Comparison of ENCODE assay signal across 24 cellular contexts in the genomic region with DNA sequence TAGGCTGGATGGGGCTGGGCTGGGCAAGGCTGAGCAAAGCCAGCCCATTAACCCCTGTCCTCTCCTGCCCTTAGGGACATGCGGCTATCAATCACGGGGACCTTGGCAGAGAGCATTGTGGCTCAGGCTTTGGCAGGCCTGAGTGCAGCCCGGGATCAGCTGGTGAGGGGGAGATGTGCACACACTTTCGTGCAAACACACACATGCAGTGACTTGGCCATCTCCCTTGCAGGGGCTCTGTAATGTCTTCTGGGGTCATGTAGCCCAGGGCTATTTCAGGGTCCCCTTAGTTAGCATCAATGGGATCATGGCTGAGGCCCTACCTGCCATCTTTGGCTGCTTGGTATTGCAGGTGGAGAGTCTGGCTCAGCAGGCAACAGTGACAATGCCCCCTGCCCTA. TPM values are rescaled to one million over a fixed set of nuclear protein-coding genes. Genes with fewer than 3 reads are reported as not detected.
DNase-seq lines count a peak whose midpoint lies in the region; ATAC-seq, FAIRE-seq and TF ChIP-seq lines count a peak whose summit lies in the region.
"Had no signal": no experiment of that assay in that cellular context is flagged by ENCODE, and none has a peak within 500 bp of the region (broad histone marks: within the 10 kb centered on the region; RNA-seq: fewer than 3 reads in every experiment).

No MANE protein-coding gene starts in this region.

- H3K4me1 Mint-ChIP-seq in activated T-cell treated with anti-CD3 and anti-CD28 coated beads, Interleukin-2, amount 50 U/mL, for 24 hours (ENCODE audit: low read depth): peaks cover 13% of the 10 kb centered on the region
- H3K4me1 Mint-ChIP-seq in T-cell (peaks cover 4 to 18% (median 14%) of the 10 kb centered on the region in 3 donors), memory B cell (peaks cover 9% of the 10 kb centered on the region)
- peaks cover 14% of the 10 kb centered on the region for H3K4me1 Mint-ChIP-seq in stimulated activated memory B cell treated with anti-CD40 and anti-IgM and Interleukin-4, amounts not matched to agents 10 μg/mL and 1 μg/mL and 100 μg/mL, for 72 hours
- H3K4me1 Mint-ChIP-seq in stimulated activated naive CD8-positive, alpha-beta T cell treated with anti-CD3 and anti-CD28 coated beads, Interleukin-15, amount 100 ng/mL, for 72 hours: peaks cover 23% of the 10 kb centered on the region

- no peak for DNase-seq in activated T-cell treated with anti-CD3 and anti-CD28 coated beads, Interleukin-2, amount 50 U/mL, for 24 hours
- no peak for DNase-seq in activated T-cell treated with anti-CD3 and anti-CD28 coated beads, Interleukin-2, amount 50 U/mL, for 1 hour
- DNase-seq in T-cell (no peak), memory B cell (ENCODE audit: low spot score in 2 of 2) (no peak), H54 (ENCODE audit: insufficient read length, low spot score) (no peak)
- no peak for DNase-seq in stimulated activated naive CD8-positive, alpha-beta T cell treated with anti-CD3 and anti-CD28 coated beads, Interleukin-15, amount 100 ng/mL, for 72 hours
- DNase-seq: activated naive CD8-positive, alpha-beta T cell treated with anti-CD3 and anti-CD28 coated beads, Interleukin-2, amount 10 ng/mL, durations not matched to agents 7 days and 5 days; body of pancreas; colonic mucosa; effector memory CD8-positive, alpha-beta T cell; hippocampal formation; KBM-7; NCI-H2171 treated with DMSO at 0.1 percent for 48 hours; NCI-H526; occipital lobe; RPMI8226; stimulated activated CD4-positive, alpha-beta T cell treated with anti-CD3 and anti-CD28 coated beads, Interleukin-4, amount 100 ng/mL, for 4 hours; upper lobe of right lung had no signal

- TF ChIP-seq POLR2A in H54 (IDR thresholded peaks at IDR 0.05; ENCODE audit: low read depth, low read length): no peak

- no peak for FAIRE-seq in H54 (lab: Jason Lieb, UNC)
- FAIRE-seq: D721Med, frontal cortex, islet of Langerhans had no signal

- POLR2A ChIA-PET in T-cell (lab: Charles Lee): no interaction called here

- no peaks in the 10 kb centered on the region for H3K9me3 Mint-ChIP-seq in activated T-cell treated with anti-CD3 and anti-CD28 coated beads, Interleukin-2, amount 50 U/mL, for 24 hours
- no peaks in the 10 kb centered on the region for H3K9me3 Mint-ChIP-seq in T-cell
- no peaks in the 10 kb centered on the region for H3K9me3 Mint-ChIP-seq in memory B cell
- no peaks in the 10 kb centered on the region for H3K9me3 Mint-ChIP-seq in stimulated activated memory B cell treated with anti-CD40 and anti-IgM and Interleukin-4, amounts not matched to agents 10 μg/mL and 1 μg/mL and 100 μg/mL, for 72 hours
- H3K9me3 Mint-ChIP-seq in stimulated activated naive CD8-positive, alpha-beta T cell treated with anti-CD3 and anti-CD28 coated beads, Interleukin-15, amount 100 ng/mL, for 72 hours: no peaks in the 10 kb centered on the region
- H3K9me3 Mint-ChIP-seq: activated naive CD8-positive, alpha-beta T cell treated with anti-CD3 and anti-CD28 coated beads, Interleukin-2, amount 10 ng/mL, durations not matched to agents 7 days and 5 days; effector memory CD8-positive, alpha-beta T cell had no signal

- H3K27me3 Mint-ChIP-seq in activated T-cell treated with anti-CD3 and anti-CD28 coated beads, Interleukin-2, amount 50 U/mL, for 24 hours: no peaks in the 10 kb centered on the region
- H3K27me3 Mint-ChIP-seq in T-cell (no peaks in the 10 kb centered on the region), memory B cell (no peaks in the 10 kb centered on the region)
- H3K27me3 Mint-ChIP-seq in stimulated activated memory B cell treated with anti-CD40 and anti-IgM and Interleukin-4, amounts not matched to agents 10 μg/mL and 1 μg/mL and 100 μg/mL, for 72 hours: no peaks in the 10 kb centered on the region
- H3K27me3 Mint-ChIP-seq in stimulated activated naive CD8-positive, alpha-beta T cell treated with anti-CD3 and anti-CD28 coated beads, Interleukin-15, amount 100 ng/mL, for 72 hours: no peaks in the 10 kb centered on the region
- H3K27me3 Mint-ChIP-seq: activated naive CD8-positive, alpha-beta T cell treated with anti-CD3 and anti-CD28 coated beads, Interleukin-2, amount 10 ng/mL, durations not matched to agents 7 days and 5 days; effector memory CD8-positive, alpha-beta T cell had no signal

- CTCF ChIA-PET in T-cell (lab: Charles Lee): no interaction called here

- H3K36me3 Mint-ChIP-seq in activated T-cell treated with anti-CD3 and anti-CD28 coated beads, Interleukin-2, amount 50 U/mL, for 24 hours (ENCODE audit: low read depth): peaks cover 78% of the 10 kb centered on the region
- peaks cover 38% of the 10 kb centered on the region for H3K36me3 Mint-ChIP-seq in T-cell
- H3K36me3 Mint-ChIP-seq in memory B cell: peaks cover 23% of the 10 kb centered on the region
- H3K36me3 Mint-ChIP-seq in stimulated activated memory B cell treated with anti-CD40 and anti-IgM and Interleukin-4, amounts not matched to agents 10 μg/mL and 1 μg/mL and 100 μg/mL, for 72 hours: peaks cover 57% of the 10 kb centered on the region

- ATAC-seq in T-cell (replicated peaks in 1 of 4): no peak
- ATAC-seq in memory B cell (ENCODE audit: low read depth): no peak
- no peak for ATAC-seq in stimulated activated memory B cell treated with anti-CD40 and anti-IgM and Interleukin-4, amounts not matched to agents 10 μg/mL and 1 μg/mL and 100 μg/mL, for 72 hours
- no peak for ATAC-seq in stimulated activated naive CD8-positive, alpha-beta T cell treated with anti-CD3 and anti-CD28 coated beads, Interleukin-15, amount 100 ng/mL, for 72 hours
- no peak for ATAC-seq in HG03521 (IDR thresholded peaks at IDR 0.05; ENCODE audit: unreplicated experiment)
- ATAC-seq: activated CD4-positive, CD25-positive, alpha-beta regulatory T cell treated with anti-CD3 and anti-CD28 coated beads, Interleukin-2, amount 50 U/mL, for 24 hours; effector memory CD8-positive, alpha-beta T cell had no signal

- no peak overlapping the region for H3K4me3 Mint-ChIP-seq in activated T-cell treated with anti-CD3 and anti-CD28 coated beads, Interleukin-2, amount 50 U/mL, for 24 hours
- H3K4me3 Mint-ChIP-seq in T-cell (no peak overlapping the region), memory B cell (no peak overlapping the region)
- no peak overlapping the region for H3K4me3 Mint-ChIP-seq in stimulated activated memory B cell treated with anti-CD40 and anti-IgM and Interleukin-4, amounts not matched to agents 10 μg/mL and 1 μg/mL and 100 μg/mL, for 72 hours
- H3K4me3 Mint-ChIP-seq in stimulated activated naive CD8-positive, alpha-beta T cell treated with anti-CD3 and anti-CD28 coated beads, Interleukin-15, amount 100 ng/mL, for 72 hours: no peak overlapping the region
- H3K4me3 Mint-ChIP-seq: activated naive CD8-positive, alpha-beta T cell treated with anti-CD3 and anti-CD28 coated beads, Interleukin-2, amount 10 ng/mL, durations not matched to agents 7 days and 5 days; effector memory CD8-positive, alpha-beta T cell had no signal

- H3K27ac Mint-ChIP-seq in activated T-cell treated with anti-CD3 and anti-CD28 coated beads, Interleukin-2, amount 50 U/mL, for 24 hours: peak overlapping the region; percentile 83
- H3K27ac Mint-ChIP-seq in T-cell (peak overlapping the region; percentile 61 to 71), memory B cell (peak overlapping the region; percentile 47)
- peak overlapping the region; percentile 71 for H3K27ac Mint-ChIP-seq in stimulated activated memory B cell treated with anti-CD40 and anti-IgM and Interleukin-4, amounts not matched to agents 10 μg/mL and 1 μg/mL and 100 μg/mL, for 72 hours
- peak overlapping the region in 1 of 2 donors; percentile 95 for H3K27ac Mint-ChIP-seq in stimulated activated naive CD8-positive, alpha-beta T cell treated with anti-CD3 and anti-CD28 coated beads, Interleukin-15, amount 100 ng/mL, for 72 hours
- H3K27ac Mint-ChIP-seq: activated naive CD8-positive, alpha-beta T cell treated with anti-CD3 and anti-CD28 coated beads, Interleukin-2, amount 10 ng/mL, durations not matched to agents 7 days and 5 days had no signal

RNA-seq across cellular contexts. Expression of gene CARMIL2, which starts 6.9 kb away (rescaled TPM):
- 100 to 1,000 TPM; 150 to 271 (median 243) TPM for total RNA-seq in T-cell

RNA-seq across cellular contexts. Expression of gene ACD, which starts 8.2 kb away (rescaled TPM):
- 10 to 100 TPM; 24.5 to 62.6 (median 53.6) TPM for total RNA-seq in T-cell

RNA-seq across cellular contexts. Expression of gene PARD6A, which starts 8.9 kb away (rescaled TPM):
- 10 to 100 TPM in 1 of 5 donors, 1 to 10 TPM in 4; 2.9 to 10.6 (median 7.6) TPM for total RNA-seq in T-cell

RNA-seq across cellular contexts. Expression of gene ENKD1, which starts 14.7 kb away (rescaled TPM):
- 10 to 100 TPM in 3 of 5 donors, 1 to 10 TPM in 2; 4.2 to 12.1 (median 10.1) TPM for total RNA-seq in T-cell

RNA-seq across cellular contexts. Expression of gene C16orf86, which starts 14.8 kb away (rescaled TPM):
- 1 to 10 TPM; 1.9 to 6.7 (median 5.4) TPM for total RNA-seq in T-cell
